Comparison of ENCODE assay signal across 18 cellular contexts in the genomic region with DNA sequence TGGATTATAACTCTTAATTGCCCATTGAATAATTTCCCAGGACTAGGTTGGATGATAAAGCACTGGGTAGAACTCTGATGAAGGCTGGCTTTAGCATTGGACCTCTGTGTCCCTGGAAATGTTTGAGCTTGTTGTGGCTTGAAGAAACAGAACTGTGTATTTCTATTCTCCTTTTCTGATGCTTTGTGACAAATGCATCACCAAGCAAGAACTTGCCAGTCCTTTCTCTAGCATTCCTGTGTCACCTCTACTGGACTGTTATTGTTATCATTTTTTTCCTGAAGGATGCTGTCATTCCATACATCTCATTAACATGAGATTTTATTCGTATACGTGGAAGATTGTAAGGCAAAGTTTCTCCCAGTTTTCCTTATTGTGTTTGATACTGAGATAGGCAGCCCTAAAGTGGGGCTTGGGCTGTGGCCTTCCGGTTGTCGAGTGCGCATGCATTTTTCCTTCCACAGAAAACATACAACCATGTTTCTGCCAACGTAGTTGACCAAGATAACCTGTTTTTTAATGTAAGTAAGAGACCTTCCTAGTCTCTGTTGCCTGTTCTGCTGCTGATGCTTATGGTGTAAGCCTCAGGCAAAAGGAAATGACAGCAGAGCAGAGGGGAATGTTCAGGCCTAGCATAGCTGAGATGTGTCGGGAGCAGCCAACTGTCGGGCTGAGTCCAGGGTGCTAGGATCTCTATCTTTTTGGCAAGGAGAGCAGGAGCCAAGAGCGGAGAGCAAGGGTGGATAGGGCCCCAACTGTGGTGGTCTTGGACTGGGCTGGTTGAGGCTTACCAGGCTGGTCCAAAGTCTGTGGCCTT. TPM values are rescaled to one million over a fixed set of nuclear protein-coding genes. Genes with fewer than 3 reads are reported as not detected.
DNase-seq lines count a peak whose midpoint lies in the region; ATAC-seq lines count a peak whose summit lies in the region.
"Had no signal": no experiment of that assay in that cellular context is flagged by ENCODE, and none has a peak within 500 bp of the region (broad histone marks: within the 10 kb centered on the region; RNA-seq: fewer than 3 reads in every experiment).

No MANE protein-coding gene starts in this region.

- DNase-seq in right cardiac atrium = peak in 2 of 3 donors; percentile 17 to 56
- DNase-seq in Right ventricle myocardium inferior (ENCODE audit: missing footprints) = no peak
- DNase-seq in pons (ENCODE audit: low spot score) = peak; percentile 64
- DNase-seq in stimulated activated CD4-positive, alpha-beta T cell treated with anti-CD3 and anti-CD28 coated beads, Interleukin-2, amount 100 ng/mL, for 48 hours = no peak
- DNase-seq in effector CD8-positive, alpha-beta T cell (lab: John Stamatoyannopoulos, UW) = no peak
- no peak for DNase-seq in activated CD4-positive, alpha-beta T cell treated with anti-CD3 and anti-CD28 coated beads, Interleukin-2, amount 10 ng/mL, durations not matched to agents 7 days and 5 days
- DNase-seq in NCI-H526 (lab: John Stamatoyannopoulos, UW) = no peak
- DNase-seq: activated CD4-positive, CD25-positive, alpha-beta regulatory T cell treated with anti-CD3 and anti-CD28 coated beads, Interleukin-2, amount 50 U/mL, for 72 hours; activated T-cell treated with anti-CD3 and anti-CD28 coated beads, Interleukin-2, amount 50 U/mL, for 48 hours; adrenal gland; Calu3; mucosa of descending colon; NCI-H1930; NCI-H748 treated with DMSO at 0.1 percent for 48 hours; Peyer's patch; stimulated activated CD4-positive, alpha-beta T cell treated with anti-CD3 and anti-CD28 coated beads, Interleukin-4, amount 100 ng/mL, for 4 hours had no signal

- no peak overlapping the region for H3K4me3 Mint-ChIP-seq in activated CD4-positive, alpha-beta T cell treated with anti-CD3 and anti-CD28 coated beads, Interleukin-2, amount 10 ng/mL, durations not matched to agents 7 days and 5 days

- H3K9me3 ChIP-seq in right cardiac atrium (ENCODE audit: control insufficient read depth, low read length) (no peaks in the 10 kb centered on the region), iPS-20b (ENCODE audit: insufficient read depth, low read depth, low read length) (no peaks in the 10 kb centered on the region)
- H3K9me3 ChIP-seq: adrenal gland, mucosa of descending colon, Peyer's patch had no signal

- POLR2A ChIA-PET in activated CD4-positive, alpha-beta T cell treated with anti-CD3 and anti-CD28 coated beads, Interleukin-2, amount 10 ng/mL, durations not matched to agents 7 days and 5 days (lab: Charles Lee) = no interaction called here

- peaks cover 16% of the 10 kb centered on the region for H3K4me1 Mint-ChIP-seq in activated CD4-positive, alpha-beta T cell treated with anti-CD3 and anti-CD28 coated beads, Interleukin-2, amount 10 ng/mL, durations not matched to agents 7 days and 5 days

- no peaks in the 10 kb centered on the region for H3K9me3 Mint-ChIP-seq in activated CD4-positive, alpha-beta T cell treated with anti-CD3 and anti-CD28 coated beads, Interleukin-2, amount 10 ng/mL, durations not matched to agents 7 days and 5 days

- H3K9ac ChIP-seq in iPS-20b (ENCODE audit: low read depth, low read length) = no peak overlapping the region

- intact Hi-C loops in right cardiac atrium (cut with DNase I) (no loop called here), Right ventricle myocardium inferior (cut with DNase I) (no loop called here)

- CTCF ChIA-PET in activated CD4-positive, alpha-beta T cell treated with anti-CD3 and anti-CD28 coated beads, Interleukin-2, amount 10 ng/mL, durations not matched to agents 7 days and 5 days (lab: Charles Lee) = no interaction called here

- no peaks in the 10 kb centered on the region for H3K36me3 ChIP-seq in iPS-20b (ENCODE audit: insufficient read depth, low read depth, low read length)
- H3K36me3 ChIP-seq: adrenal gland, Peyer's patch had no signal

- no peaks in the 10 kb centered on the region for H3K36me3 Mint-ChIP-seq in activated CD4-positive, alpha-beta T cell treated with anti-CD3 and anti-CD28 coated beads, Interleukin-2, amount 10 ng/mL, durations not matched to agents 7 days and 5 days (ENCODE audit: low read depth)

- H3K4me3 ChIP-seq in right cardiac atrium (ENCODE audit: low read length) = peak overlapping the region; percentile 55
- 0 out of 2 replicates have a peak overlapping the region, but pooled peaks have one; percentile 22 for H3K4me3 ChIP-seq in iPS-20b (ENCODE audit: low read length)
- H3K4me3 ChIP-seq: mucosa of descending colon, Peyer's patch had no signal

- H3K27ac Mint-ChIP-seq in activated CD4-positive, alpha-beta T cell treated with anti-CD3 and anti-CD28 coated beads, Interleukin-2, amount 10 ng/mL, durations not matched to agents 7 days and 5 days = no peak overlapping the region

- H3K27me3 ChIP-seq in right cardiac atrium (ENCODE audit: control insufficient read depth, insufficient read depth) = no peaks in the 10 kb centered on the region
- H3K27me3 ChIP-seq in iPS-20b (ENCODE audit: insufficient read depth, low read length) = peaks cover 71% of the 10 kb centered on the region

- H3K4me1 ChIP-seq in right cardiac atrium (ENCODE audit: control insufficient read depth, insufficient read depth, low read length) = no peaks in the 10 kb centered on the region
- no peaks in the 10 kb centered on the region; the same call in 1 of the 2 replicates for H3K4me1 ChIP-seq in iPS-20b (ENCODE audit: insufficient read depth, low read length)

- H3K27ac ChIP-seq in right cardiac atrium (ENCODE audit: low read length) = peak overlapping the region; percentile 38
- H3K27ac ChIP-seq in iPS-20b (ENCODE audit: low read length) = no peak overlapping the region
- H3K27ac ChIP-seq: adrenal gland, Peyer's patch had no signal

- WGBS in right cardiac atrium = 66% methylated on average over 9 of the region's 9 CpGs

- peaks cover 46% of the 10 kb centered on the region for H3K27me3 Mint-ChIP-seq in activated CD4-positive, alpha-beta T cell treated with anti-CD3 and anti-CD28 coated beads, Interleukin-2, amount 10 ng/mL, durations not matched to agents 7 days and 5 days

- ATAC-seq in right cardiac atrium = peak; percentile 4 to 7
- no peak for ATAC-seq in Right ventricle myocardium inferior
- ATAC-seq: mucosa of descending colon had no signal

RNA-seq across cellular contexts. Expression of gene NTRK2, which starts 2.3 kb away (rescaled TPM):
- 10 to 100 TPM; 24.0 to 55.3 (median 39.7) TPM for total RNA-seq in right cardiac atrium
- polyA plus RNA-seq in right cardiac atrium = 9.6 TPM
- 8.2 TPM for total RNA-seq in Right ventricle myocardium inferior
- total RNA-seq in activated CD4-positive, alpha-beta T cell treated with anti-CD3 and anti-CD28 coated beads, Interleukin-2, amount 10 ng/mL, durations not matched to agents 7 days and 5 days = 1 to 10 TPM; 1.8 to 2.3 TPM
- total RNA-seq: HT-29 had no signal

Comparison
In these comparisons a context has a peak if more than half of its experiments do, and no peak if none do; other contexts are left out.
1. DNase-seq: peak in right cardiac atrium (2 of 3) and pons (single experiment); none in Right ventricle myocardium inferior (single experiment), stimulated activated CD4-positive, alpha-beta T cell treated with anti-CD3 and anti-CD28 coated beads, Interleukin-2, amount 100 ng/mL, for 48 hours (0 of 2), effector CD8-positive, alpha-beta T cell (single experiment), activated CD4-positive, alpha-beta T cell treated with anti-CD3 and anti-CD28 coated beads, Interleukin-2, amount 10 ng/mL, durations not matched to agents 7 days and 5 days (single experiment) and NCI-H526 (0 of 2).